1 cellular context compared by ENCODE assay signal in the genomic region with DNA sequence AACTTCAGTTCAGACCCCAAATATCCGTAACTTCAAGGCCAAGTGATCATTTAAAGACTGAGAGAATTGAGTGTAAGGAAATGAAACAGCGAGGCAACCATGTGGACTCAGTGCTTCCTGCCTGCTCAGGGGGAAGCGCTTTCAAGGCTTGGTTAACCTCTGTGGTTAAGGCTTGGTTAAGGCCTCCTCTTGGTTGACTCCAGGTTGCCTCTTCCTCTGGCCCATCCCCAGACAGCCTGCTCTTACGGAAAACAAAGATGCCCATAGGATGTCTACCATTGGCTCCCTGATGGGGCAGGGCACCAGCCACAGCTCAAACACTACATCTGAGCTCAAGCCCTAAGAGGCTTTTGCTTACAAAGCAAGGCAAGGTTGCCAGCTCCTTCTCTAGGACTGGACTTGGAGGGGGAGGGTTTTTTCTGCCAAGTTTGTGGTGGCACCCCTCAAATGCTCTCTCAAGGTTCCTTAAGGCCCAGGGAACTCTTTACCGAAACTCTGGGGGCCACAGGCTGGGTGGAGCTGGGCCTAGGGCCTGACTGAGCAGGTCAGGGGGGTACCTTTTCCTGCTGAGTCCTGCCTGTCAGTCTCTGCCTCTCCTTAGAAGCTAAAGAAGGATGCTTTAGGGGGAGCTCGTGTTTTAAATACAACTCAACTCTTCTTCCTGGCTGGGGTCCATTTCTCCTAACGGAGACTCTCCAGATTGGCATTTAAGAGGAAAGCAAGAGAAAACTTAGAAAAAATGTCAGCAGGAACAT.
TF ChIP-seq lines count a peak whose summit lies in the region.

No MANE protein-coding gene starts in this region.

TF ChIP-seq in GM23338, 12 proteins besides CTCF, POLR2A, EP300 and RAD21 (continued from another document):
- TF ChIP-seq ZNF462 (CRISPR knock-in tag; IDR thresholded peaks at IDR 0.05) = no peak
- TF ChIP-seq, protein P1, sequence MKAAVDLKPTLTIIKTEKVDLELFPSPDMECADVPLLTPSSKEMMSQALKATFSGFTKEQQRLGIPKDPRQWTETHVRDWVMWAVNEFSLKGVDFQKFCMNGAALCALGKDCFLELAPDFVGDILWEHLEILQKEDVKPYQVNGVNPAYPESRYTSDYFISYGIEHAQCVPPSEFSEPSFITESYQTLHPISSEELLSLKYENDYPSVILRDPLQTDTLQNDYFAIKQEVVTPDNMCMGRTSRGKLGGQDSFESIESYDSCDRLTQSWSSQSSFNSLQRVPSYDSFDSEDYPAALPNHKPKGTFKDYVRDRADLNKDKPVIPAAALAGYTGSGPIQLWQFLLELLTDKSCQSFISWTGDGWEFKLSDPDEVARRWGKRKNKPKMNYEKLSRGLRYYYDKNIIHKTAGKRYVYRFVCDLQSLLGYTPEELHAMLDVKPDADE (IDR thresholded peaks at IDR 0.05) = no peak
- TF ChIP-seq, protein P2, sequence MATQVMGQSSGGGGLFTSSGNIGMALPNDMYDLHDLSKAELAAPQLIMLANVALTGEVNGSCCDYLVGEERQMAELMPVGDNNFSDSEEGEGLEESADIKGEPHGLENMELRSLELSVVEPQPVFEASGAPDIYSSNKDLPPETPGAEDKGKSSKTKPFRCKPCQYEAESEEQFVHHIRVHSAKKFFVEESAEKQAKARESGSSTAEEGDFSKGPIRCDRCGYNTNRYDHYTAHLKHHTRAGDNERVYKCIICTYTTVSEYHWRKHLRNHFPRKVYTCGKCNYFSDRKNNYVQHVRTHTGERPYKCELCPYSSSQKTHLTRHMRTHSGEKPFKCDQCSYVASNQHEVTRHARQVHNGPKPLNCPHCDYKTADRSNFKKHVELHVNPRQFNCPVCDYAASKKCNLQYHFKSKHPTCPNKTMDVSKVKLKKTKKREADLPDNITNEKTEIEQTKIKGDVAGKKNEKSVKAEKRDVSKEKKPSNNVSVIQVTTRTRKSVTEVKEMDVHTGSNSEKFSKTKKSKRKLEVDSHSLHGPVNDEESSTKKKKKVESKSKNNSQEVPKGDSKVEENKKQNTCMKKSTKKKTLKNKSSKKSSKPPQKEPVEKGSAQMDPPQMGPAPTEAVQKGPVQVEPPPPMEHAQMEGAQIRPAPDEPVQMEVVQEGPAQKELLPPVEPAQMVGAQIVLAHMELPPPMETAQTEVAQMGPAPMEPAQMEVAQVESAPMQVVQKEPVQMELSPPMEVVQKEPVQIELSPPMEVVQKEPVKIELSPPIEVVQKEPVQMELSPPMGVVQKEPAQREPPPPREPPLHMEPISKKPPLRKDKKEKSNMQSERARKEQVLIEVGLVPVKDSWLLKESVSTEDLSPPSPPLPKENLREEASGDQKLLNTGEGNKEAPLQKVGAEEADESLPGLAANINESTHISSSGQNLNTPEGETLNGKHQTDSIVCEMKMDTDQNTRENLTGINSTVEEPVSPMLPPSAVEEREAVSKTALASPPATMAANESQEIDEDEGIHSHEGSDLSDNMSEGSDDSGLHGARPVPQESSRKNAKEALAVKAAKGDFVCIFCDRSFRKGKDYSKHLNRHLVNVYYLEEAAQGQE (IDR thresholded peaks at IDR 0.05; ENCODE audit: unreplicated experiment) = no peak
- no peak for TF ChIP-seq ZNF331 (CRISPR knock-in tag; IDR thresholded peaks at IDR 0.05; ENCODE audit: low read depth)
- no peak for TF ChIP-seq EZH2phosphoT487 (IDR thresholded peaks at IDR 0.05; ENCODE audit: unreplicated experiment)
- TF ChIP-seq CREB1 (CRISPR knock-in tag; IDR thresholded peaks at IDR 0.05; ENCODE audit: low read depth) = no peak
- no peak for TF ChIP-seq STAT1 (IDR thresholded peaks at IDR 0.05; ENCODE audit: unreplicated experiment)
- no peak for TF ChIP-seq JUNB (IDR thresholded peaks at IDR 0.05; ENCODE audit: unreplicated experiment)
TF ChIP-seq in GM23338: peak in this region for 0.
